Comparison of ENCODE assay signal across 18 cellular contexts in the genomic region with DNA sequence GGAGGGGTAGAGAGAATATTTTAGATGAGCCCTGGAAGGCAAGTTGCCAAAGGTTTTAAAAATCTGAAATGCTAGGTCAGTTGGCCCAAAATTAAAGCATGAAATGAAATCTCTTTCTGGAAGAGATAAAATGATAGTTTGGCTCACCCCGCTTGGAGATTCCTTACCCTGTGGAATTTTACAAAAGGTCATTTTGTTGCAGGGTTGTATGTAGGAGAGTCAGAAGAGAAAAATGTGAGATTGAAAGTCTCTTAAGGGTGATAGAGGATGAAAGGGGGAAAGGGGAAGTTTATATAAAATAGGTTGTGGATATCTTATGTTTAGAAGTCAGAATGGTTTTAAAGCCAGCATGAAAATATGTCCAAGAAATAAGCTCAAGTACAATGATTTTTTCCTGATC.
DNase-seq lines count a peak whose midpoint lies in the region; TF ChIP-seq lines count a peak whose summit lies in the region.
"Had no signal": no experiment of that assay in that cellular context is flagged by ENCODE, and none has a peak within 500 bp of the region (broad histone marks: within the 10 kb centered on the region; RNA-seq: fewer than 3 reads in every experiment).

No MANE protein-coding gene starts in this region.

- TF ChIP-seq CTCF in adrenal gland (IDR thresholded peaks at IDR 0.05) (no peak), liver (IDR thresholded peaks at IDR 0.05; ENCODE audit: low read depth, low read length, missing input control) (no peak), lower leg skin (IDR thresholded peaks at IDR 0.05) (no peak)

- peak overlapping the region in 4 of 5 donors; percentile 4 to 65 (median 52) for H3K27ac ChIP-seq in adrenal gland
- no peak overlapping the region for H3K27ac ChIP-seq in liver (ENCODE audit: low read depth in 1 of 2, low read length in 2 of 2)
- no peak overlapping the region for H3K27ac ChIP-seq in caudate nucleus (ENCODE audit: low read depth, low read length)
- H3K27ac ChIP-seq: colonic mucosa, WERI-Rb-1 had no signal

- peak; percentile 46 for DNase-seq in EL
- DNase-seq in adrenal gland = no peak
- DNase-seq in renal cortical epithelial cell (ENCODE audit: low read depth) = peak; percentile 32
- no peak for DNase-seq in lower leg skin (ENCODE audit: low spot score in 2 of 2)
- DNase-seq in NCI-H524 (lab: John Stamatoyannopoulos, UW) = no peak
- no peak for DNase-seq in NCI-H1694 (lab: John Stamatoyannopoulos, UW)
- no peak for DNase-seq in caudate nucleus (lab: John Stamatoyannopoulos, UW)
- DNase-seq: activated CD8-positive, alpha-beta T cell treated with anti-CD3 and anti-CD28 coated beads, Interleukin-2, amount 10 ng/mL, durations not matched to agents 7 days and 5 days; colonic mucosa; head of caudate nucleus; islet precursor cell; Karpas-422; NCI-H1105 treated with DMSO at 0.1 percent for 48 hours; NCI-H2171 treated with DMSO at 0.1 percent for 48 hours; RPMI8226; stimulated activated naive CD8-positive, alpha-beta T cell treated with anti-CD3 and anti-CD28 coated beads, Interleukin-15, amount 100 ng/mL, for 72 hours; WERI-Rb-1 had no signal

- H3K27me3 ChIP-seq in adrenal gland (no peaks in the 10 kb centered on the region), liver (ENCODE audit: control insufficient read depth in 4 of 4, insufficient read depth in 4 of 4, low read length in 3 of 4) (no peaks in the 10 kb centered on the region)
- H3K27me3 ChIP-seq: colonic mucosa had no signal

- peaks cover 0 to 3% of the 10 kb centered on the region in 2 donors for H3K36me3 ChIP-seq in adrenal gland (replicated peaks in 1 of 2)
- H3K36me3 ChIP-seq in liver (ENCODE audit: control insufficient read depth in 4 of 4, insufficient read depth in 3 of 4, low read depth in 1 of 4, low read length in 3 of 4) = no peaks in the 10 kb centered on the region
- H3K36me3 ChIP-seq: colonic mucosa, WERI-Rb-1 had no signal

- H3K9me3 ChIP-seq in adrenal gland (replicated peaks in 1 of 3) = no peaks in the 10 kb centered on the region
- H3K9me3 ChIP-seq in liver (ENCODE audit: control insufficient read depth in 4 of 4, low read length in 3 of 4) = no peaks in the 10 kb centered on the region
- H3K9me3 ChIP-seq: colonic mucosa had no signal

- intact Hi-C loops in adrenal gland (cut with DNase I) = no loop called here
- intact Hi-C loops in lower leg skin (cut with DNase I; ENCODE audit: low total_unique reads) = no loop called here

- TF ChIP-seq RAD21 in liver (IDR thresholded peaks at IDR 0.05) = no peak

- H3K4me3 ChIP-seq in adrenal gland (no peak overlapping the region), liver (ENCODE audit: low read depth in 1 of 3, low read length in 3 of 3) (no peak overlapping the region), lower leg skin (ENCODE audit: low read depth, poor library complexity, severe bottlenecking) (no peak overlapping the region)
- H3K4me3 ChIP-seq: colonic mucosa had no signal

- no peak for TF ChIP-seq POLR2A in adrenal gland (IDR thresholded peaks at IDR 0.05)
- no peak for TF ChIP-seq POLR2A in lower leg skin (IDR thresholded peaks at IDR 0.05)

- no peak overlapping the region for H3K9ac ChIP-seq in liver (ENCODE audit: low read depth in 1 of 2, low read length in 2 of 2)

- WGBS in adrenal gland, 4 donors = 30 to 39% (median 33%) methylated on average over 1 of the region's 1 CpG
- 70% methylated on average over 1 of the region's 1 CpG for WGBS in liver
- WGBS in lower leg skin, 2 donors = 53 to 69% methylated on average over 1 of the region's 1 CpG

- H3K4me1 ChIP-seq in adrenal gland (replicated peaks in 1 of 2) (peaks cover 17 to 36% of the 10 kb centered on the region in 2 donors), liver (ENCODE audit: control insufficient read depth in 4 of 4, insufficient read depth in 4 of 4, low read length in 3 of 4) (peaks cover 0 to 13% (median 5%) of the 10 kb centered on the region in 4 donors)
- H3K4me1 ChIP-seq: colonic mucosa had no signal

TF ChIP-seq in liver, 16 proteins besides CTCF, POLR2A, EP300 and RAD21:
- TF ChIP-seq NR2F2 (IDR thresholded peaks at IDR 0.05) = peak; percentile 25
- no peak for TF ChIP-seq RXRA (IDR thresholded peaks at IDR 0.05)

Comparison
In these comparisons a context has a peak if more than half of its experiments do, and no peak if none do; other contexts are left out.
1. DNase-seq: peak in EL (single experiment) and renal cortical epithelial cell (single experiment); none in adrenal gland (0 of 7), lower leg skin (0 of 2), NCI-H524 (0 of 2), NCI-H1694 (single experiment) and caudate nucleus (0 of 61).
2. H3K27ac ChIP-seq: peak in adrenal gland (4 of 5); none in liver (0 of 2) and caudate nucleus (single experiment).